ENCODE assay signal across 8 cellular contexts in the genomic region with DNA sequence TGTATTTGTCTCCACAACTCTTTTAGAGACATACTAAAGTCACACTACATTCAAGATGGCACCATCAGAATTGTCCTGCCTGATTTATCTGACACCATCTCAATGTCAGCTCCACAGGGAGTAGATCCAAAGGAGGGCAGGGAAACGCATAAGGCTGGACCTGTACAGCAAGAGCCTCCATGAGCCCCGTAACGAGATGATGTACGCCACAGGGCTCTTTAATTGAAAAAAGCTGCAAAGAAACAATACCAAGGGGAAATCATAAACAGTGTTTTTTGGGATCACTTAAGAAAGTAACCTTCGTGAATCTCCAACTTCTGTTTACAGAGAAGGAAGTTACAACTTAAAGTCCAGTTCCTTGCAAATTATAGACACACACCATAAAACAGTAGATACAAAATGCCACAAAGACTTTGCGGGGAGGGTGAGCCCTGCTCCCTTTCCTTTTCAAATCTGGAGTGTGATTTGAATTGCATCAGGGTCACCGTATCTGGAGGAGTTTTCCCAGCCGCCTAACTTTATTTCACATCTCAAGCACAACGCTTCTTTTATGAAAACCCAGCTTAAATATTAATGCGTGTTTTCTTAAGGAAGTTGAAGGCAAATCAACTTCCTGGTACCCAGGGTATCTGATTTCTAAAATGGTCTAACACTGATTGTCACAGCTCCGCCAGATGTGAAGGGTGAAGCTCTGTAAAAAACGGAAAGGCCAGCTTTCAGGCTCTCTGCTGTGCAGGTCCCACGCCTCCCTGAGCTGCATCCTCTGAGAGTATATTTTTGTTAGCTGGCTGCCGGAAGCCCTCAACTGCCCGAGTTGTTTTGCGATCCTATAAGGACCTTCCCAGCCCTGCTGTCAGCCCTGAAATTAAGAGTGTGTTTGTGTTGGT.
DNase-seq lines count a peak whose midpoint lies in the region; ATAC-seq, FAIRE-seq and TF ChIP-seq lines count a peak whose summit lies in the region.

No MANE protein-coding gene starts in this region.

- ATAC-seq in GM18867 (IDR thresholded peaks at IDR 0.05; ENCODE audit: unreplicated experiment) (peak; percentile 94), HG02610 (IDR thresholded peaks at IDR 0.05; ENCODE audit: unreplicated experiment) (peak; percentile 95)

- H3K9me3 ChIP-seq in SJSA1 (replicated peaks): no peaks in the 10 kb centered on the region
- H3K9me3 ChIP-seq in mesodermal cell (ENCODE audit: control insufficient read depth, low read length): no peaks in the 10 kb centered on the region

- H3K36me3 ChIP-seq in SJSA1 (no peaks in the 10 kb centered on the region), mesodermal cell (ENCODE audit: control insufficient read depth, insufficient read depth, low read length) (no peaks in the 10 kb centered on the region)

- peaks cover 37% of the 10 kb centered on the region for H3K4me1 ChIP-seq in SJSA1 (replicated peaks)
- no peaks in the 10 kb centered on the region for H3K4me1 ChIP-seq in mesodermal cell (ENCODE audit: control insufficient read depth, insufficient read depth, low read length, poor library complexity, severe bottlenecking)

- 68 to 70% methylated on average over 8 to 12 of the region's 16 CpGs for WGBS in mesodermal cell (ENCODE audit: insufficient coverage in 2 of 2), 2 experiments

- DNase-seq in SJSA1 (ENCODE audit: low read depth in 1 of 2, low spot score in 2 of 2) (peak; percentile 58 to 75), H54 (ENCODE audit: insufficient read length, low spot score) (no peak), C1 segment of cervical spinal cord (lab: John Stamatoyannopoulos, UW) (no peak), UCSD-AML1 (lab: John Stamatoyannopoulos, UW; ENCODE audit: unreplicated experiment) (no peak), foreskin melanocyte (no peak)

- no peak for TF ChIP-seq POLR2A in H54 (IDR thresholded peaks at IDR 0.05; ENCODE audit: low read depth, low read length)

- no peaks in the 10 kb centered on the region for H3K27me3 ChIP-seq in SJSA1 (replicated peaks)

- H3K27ac ChIP-seq in SJSA1 (peak overlapping the region; percentile 84), mesodermal cell (ENCODE audit: low read depth, low read length, severe bottlenecking) (peak overlapping the region; percentile 80)

- H3K4me3 ChIP-seq in SJSA1: peak overlapping the region; percentile 0; the same call in 1 of the 2 replicates
- H3K4me3 ChIP-seq in mesodermal cell (ENCODE audit: extremely low read depth, insufficient read depth, low read length, poor library complexity, severe bottlenecking): no peak overlapping the region

- no peak for FAIRE-seq in H54 (lab: Jason Lieb, UNC)

Comparison
In these comparisons a context has a peak if more than half of its experiments do, and no peak if none do; other contexts are left out.
1. DNase-seq: peak in SJSA1 (2 of 2); none in H54 (single experiment), C1 segment of cervical spinal cord (0 of 14), UCSD-AML1 (single experiment) and foreskin melanocyte (single experiment).